8 cellular contexts compared by ENCODE assay signal in the genomic region with DNA sequence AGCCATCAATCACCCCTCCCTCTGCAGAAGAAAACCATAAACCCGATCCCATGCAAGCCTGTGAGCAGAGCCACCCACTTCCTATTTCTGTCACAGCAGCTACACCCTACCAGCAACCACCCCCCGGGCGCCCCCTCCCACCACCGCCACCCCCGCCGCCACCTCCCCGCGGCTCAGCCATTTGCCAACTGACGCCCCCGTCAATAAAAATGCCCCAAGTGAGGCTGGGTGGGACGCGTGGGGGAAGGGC. TPM values are rescaled to one million over a fixed set of nuclear protein-coding genes. Genes with fewer than 3 reads are reported as not detected.
DNase-seq lines count a peak whose midpoint lies in the region; ATAC-seq and TF ChIP-seq lines count a peak whose summit lies in the region.

No MANE protein-coding gene starts in this region.

- no peaks in the 10 kb centered on the region for H3K27me3 Mint-ChIP-seq in Caco-2 (ENCODE audit: insufficient read depth, unreplicated experiment)
- H3K27me3 Mint-ChIP-seq in activated T-cell treated with anti-CD3 and anti-CD28 coated beads, Interleukin-2, amount 50 U/mL, for 72 hours (ENCODE audit: low read depth), result peaks cover 37% of the 10 kb centered on the region

- intact Hi-C loops in Caco-2 (cut with micrococcal nuclease; ENCODE audit: unreplicated experiment), result loop anchor here (1.0 to 5.0 kb wide), 6 partner anchors 71 to 1481 kb away; a partner anchor contains a TSS

- H3K4me1 Mint-ChIP-seq in Caco-2 (ENCODE audit: low read depth, unreplicated experiment), result peaks cover 18% of the 10 kb centered on the region
- peaks cover 24% of the 10 kb centered on the region for H3K4me1 Mint-ChIP-seq in activated T-cell treated with anti-CD3 and anti-CD28 coated beads, Interleukin-2, amount 50 U/mL, for 72 hours (ENCODE audit: low read depth)

- no peaks in the 10 kb centered on the region for H3K36me3 ChIP-seq in Caco-2 (ENCODE audit: control insufficient read depth, insufficient read depth, low read length)
- no peaks in the 10 kb centered on the region for H3K36me3 ChIP-seq in rectal smooth muscle tissue (ENCODE audit: control insufficient read depth, insufficient read depth, low read length)

- no peaks in the 10 kb centered on the region for H3K9me3 Mint-ChIP-seq in Caco-2 (ENCODE audit: unreplicated experiment)
- no peaks in the 10 kb centered on the region for H3K9me3 Mint-ChIP-seq in activated T-cell treated with anti-CD3 and anti-CD28 coated beads, Interleukin-2, amount 50 U/mL, for 72 hours

- H3K4me1 ChIP-seq in Caco-2 (peaks cover 26% of the 10 kb centered on the region), rectal smooth muscle tissue (ENCODE audit: control insufficient read depth, insufficient read depth, low read length) (peaks cover 5% of the 10 kb centered on the region)

- no TSS peak for BruUV-seq in Caco-2 (replicated peaks; lab: Mats Ljungman, UMichigan)

- CTCF ChIA-PET in Caco-2 (lab: Charles Lee), result no interaction called here

- H3K36me3 Mint-ChIP-seq in Caco-2 (ENCODE audit: insufficient read depth, unreplicated experiment), result peaks cover 25% of the 10 kb centered on the region
- H3K36me3 Mint-ChIP-seq in activated T-cell treated with anti-CD3 and anti-CD28 coated beads, Interleukin-2, amount 50 U/mL, for 72 hours (ENCODE audit: insufficient read depth in 2 of 2), result peaks cover 0 to 9% of the 10 kb centered on the region in 2 donors

- no peak for ATAC-seq in activated T-cell treated with anti-CD3 and anti-CD28 coated beads, Interleukin-2, amount 50 U/mL, for 72 hours (replicated peaks in 1 of 2)
- no peak for ATAC-seq in GM18870 (IDR thresholded peaks at IDR 0.05; ENCODE audit: unreplicated experiment)

- POLR2A ChIA-PET in Caco-2 (lab: Charles Lee), result no interaction called here

- H3K27ac ChIP-seq in rectal smooth muscle tissue (ENCODE audit: low read depth, low read length), result peak overlapping the region; percentile 97

- DNase-seq in Caco-2 (no peak), Kasumi-1 (lab: John Stamatoyannopoulos, UW) (peak; percentile 70 to 77), foreskin fibroblast (no peak), DMS53 treated with DMSO at 0.1 percent for 48 hours (lab: John Stamatoyannopoulos, UW; ENCODE audit: unreplicated experiment) (no peak), pons (ENCODE audit: low spot score) (no peak)
- DNase-seq in activated T-cell treated with anti-CD3 and anti-CD28 coated beads, Interleukin-2, amount 50 U/mL, for 72 hours, result peak; percentile 12 to 24

- peak overlapping the region; percentile 81 for H3K27ac Mint-ChIP-seq in Caco-2 (ENCODE audit: unreplicated experiment)
- no peak overlapping the region for H3K27ac Mint-ChIP-seq in activated T-cell treated with anti-CD3 and anti-CD28 coated beads, Interleukin-2, amount 50 U/mL, for 72 hours

- H3K4me3 Mint-ChIP-seq in Caco-2 (ENCODE audit: unreplicated experiment), result peak overlapping the region; percentile 95
- H3K4me3 Mint-ChIP-seq in activated T-cell treated with anti-CD3 and anti-CD28 coated beads, Interleukin-2, amount 50 U/mL, for 72 hours, result peak overlapping the region; percentile 97 to 99

- H3K4me3 ChIP-seq in Caco-2 (ENCODE audit: low read depth, low read length) (peak overlapping the region; percentile 92), foreskin fibroblast (ENCODE audit: low read depth in 1 of 2, low read length in 2 of 2) (peak overlapping the region; percentile 86 to 89), rectal smooth muscle tissue (ENCODE audit: low read length) (peak overlapping the region; percentile 92)

- H3K9me3 ChIP-seq in Caco-2, result no peaks in the 10 kb centered on the region

- H3K27me3 ChIP-seq in Caco-2 (replicated peaks; ENCODE audit: control insufficient read depth, insufficient read depth, low read length), result no peaks in the 10 kb centered on the region
- no peaks in the 10 kb centered on the region for H3K27me3 ChIP-seq in rectal smooth muscle tissue (ENCODE audit: control insufficient read depth, insufficient read depth, low read length)

- H3K9ac ChIP-seq in rectal smooth muscle tissue (ENCODE audit: low read length), result no peak overlapping the region

- no peak for TF ChIP-seq CTCF in Caco-2 (IDR thresholded peaks at IDR 0.05; ENCODE audit: insufficient read depth in 1 of 2, low read depth in 1 of 2, low read length in 1 of 2, severe bottlenecking in 1 of 2, unreplicated experiment in 1 of 2)
- no peak for TF ChIP-seq CTCF in foreskin fibroblast (IDR thresholded peaks at IDR 0.05; ENCODE audit: low read depth, low read length)

RNA-seq across cellular contexts. Expression of a gene that starts 1.1 kb away (rescaled TPM):
- 33.8 and 34.1 TPM in 2 replicates for total RNA-seq in Caco-2 (2022)
- 10 to 100 TPM; 11.3 to 15.6 TPM for total RNA-seq in activated T-cell treated with anti-CD3 and anti-CD28 coated beads, Interleukin-2, amount 50 U/mL, for 72 hours

Comparison
In these comparisons a context has a peak if more than half of its experiments do, and no peak if none do; other contexts are left out.
1. DNase-seq: peak in Kasumi-1 (2 of 2) and activated T-cell treated with anti-CD3 and anti-CD28 coated beads, Interleukin-2, amount 50 U/mL, for 72 hours (2 of 2); none in Caco-2 (0 of 2), foreskin fibroblast (0 of 2), DMS53 treated with DMSO at 0.1 percent for 48 hours (single experiment) and pons (single experiment).
2. Peak in every context shown above with its lines, with median percentiles within 50 percentile points of each other: H3K4me3 ChIP-seq.